ENCODE assay signal across 21 cellular contexts in genomic region chr14:65310568-65310967, GRCh38.
"Had no signal": no experiment of that assay in that cellular context is flagged by ENCODE, and none has a peak within 500 bp of the region (broad histone marks: within the 10 kb centered on the region; RNA-seq: fewer than 3 reads in every experiment).

No MANE protein-coding gene starts in this region.

- H3K27ac ChIP-seq: KMS-11, PC-9, Peyer's patch, SJCRH30 had no signal

- H3K27me3 ChIP-seq: Peyer's patch, SJCRH30 had no signal

- H3K36me3 ChIP-seq: Peyer's patch, SJCRH30 had no signal

- H3K9ac ChIP-seq: KMS-11 had no signal

- H3K4me3 ChIP-seq: K562, PC-9, Peyer's patch, SJCRH30 had no signal

- H3K4me1 ChIP-seq: SJCRH30 had no signal

- ATAC-seq: HepG2, K562, Right ventricle myocardium inferior, SK-N-SH treated with all-trans-retinoic acid at 6 μM for 48 hours had no signal

- H2AFZ ChIP-seq: PC-9 had no signal

- DNase-seq: IMR-90, Kasumi-1, MM.1S, NCI-H1092 treated with DMSO at 0.1 percent for 48 hours, NCI-H1436, NCI-H187 treated with DMSO at 0.1 percent for 48 hours, NCI-H2029 treated with DMSO at 0.1 percent for 48 hours, NCI-H2227 treated with DMSO at 0.1 percent for 48 hours, NCI-H524, NCI-H526 treated with DMSO at 0.1 percent for 48 hours, NCI-H748 treated with DMSO at 0.1 percent for 48 hours, OCI-M1, PC-9, Peyer's patch, SHP77 treated with DMSO at 0.1 percent for 48 hours, SJCRH30 had no signal

- H3K9me3 ChIP-seq: Peyer's patch, SJCRH30 had no signal

- H3K4me2 ChIP-seq: KMS-11, PC-9 had no signal
